ENCODE assay signal across 1 cellular context in the genomic region with DNA sequence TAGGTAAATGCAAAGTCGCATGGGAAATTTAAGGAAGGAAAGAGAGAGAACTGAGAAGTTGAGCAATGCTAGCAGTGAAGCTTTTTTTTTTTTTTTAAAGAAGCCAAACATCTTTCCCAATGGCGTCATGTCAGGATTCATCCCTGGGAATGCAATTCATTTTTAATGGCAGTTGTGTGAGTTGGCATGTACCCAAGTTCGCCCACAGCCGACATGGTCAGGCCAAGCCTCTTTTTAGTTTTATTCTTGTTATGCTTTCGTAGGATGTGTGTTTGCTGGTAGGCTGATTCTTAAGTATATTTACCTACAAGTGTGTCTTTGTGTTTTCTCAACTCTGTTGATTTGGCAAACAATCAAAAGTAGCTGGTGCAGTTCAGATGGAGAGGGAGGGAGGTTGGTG.
TF ChIP-seq lines count a peak whose summit lies in the region.

No MANE protein-coding gene starts in this region.

TF ChIP-seq in SK-N-SH treated with all-trans-retinoic acid at 6 μM for 48 hours, 23 proteins besides CTCF, POLR2A, EP300 and RAD21:
- TF ChIP-seq, protein P1, sequence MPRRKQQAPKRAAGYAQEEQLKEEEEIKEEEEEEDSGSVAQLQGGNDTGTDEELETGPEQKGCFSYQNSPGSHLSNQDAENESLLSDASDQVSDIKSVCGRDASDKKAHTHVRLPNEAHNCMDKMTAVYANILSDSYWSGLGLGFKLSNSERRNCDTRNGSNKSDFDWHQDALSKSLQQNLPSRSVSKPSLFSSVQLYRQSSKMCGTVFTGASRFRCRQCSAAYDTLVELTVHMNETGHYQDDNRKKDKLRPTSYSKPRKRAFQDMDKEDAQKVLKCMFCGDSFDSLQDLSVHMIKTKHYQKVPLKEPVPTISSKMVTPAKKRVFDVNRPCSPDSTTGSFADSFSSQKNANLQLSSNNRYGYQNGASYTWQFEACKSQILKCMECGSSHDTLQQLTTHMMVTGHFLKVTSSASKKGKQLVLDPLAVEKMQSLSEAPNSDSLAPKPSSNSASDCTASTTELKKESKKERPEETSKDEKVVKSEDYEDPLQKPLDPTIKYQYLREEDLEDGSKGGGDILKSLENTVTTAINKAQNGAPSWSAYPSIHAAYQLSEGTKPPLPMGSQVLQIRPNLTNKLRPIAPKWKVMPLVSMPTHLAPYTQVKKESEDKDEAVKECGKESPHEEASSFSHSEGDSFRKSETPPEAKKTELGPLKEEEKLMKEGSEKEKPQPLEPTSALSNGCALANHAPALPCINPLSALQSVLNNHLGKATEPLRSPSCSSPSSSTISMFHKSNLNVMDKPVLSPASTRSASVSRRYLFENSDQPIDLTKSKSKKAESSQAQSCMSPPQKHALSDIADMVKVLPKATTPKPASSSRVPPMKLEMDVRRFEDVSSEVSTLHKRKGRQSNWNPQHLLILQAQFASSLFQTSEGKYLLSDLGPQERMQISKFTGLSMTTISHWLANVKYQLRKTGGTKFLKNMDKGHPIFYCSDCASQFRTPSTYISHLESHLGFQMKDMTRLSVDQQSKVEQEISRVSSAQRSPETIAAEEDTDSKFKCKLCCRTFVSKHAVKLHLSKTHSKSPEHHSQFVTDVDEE (CRISPR knock-in tag; IDR thresholded peaks at IDR 0.05) = no peak
- TF ChIP-seq ZNF565 (CRISPR knock-in tag; conservative IDR thresholded peaks at IDR 0.05; ENCODE audit: low read depth) (no peak), BACH2 (CRISPR knock-in tag; IDR thresholded peaks at IDR 0.05; ENCODE audit: borderline replicate concordance) (no peak), SNAI2 (CRISPR knock-in tag; IDR thresholded peaks at IDR 0.05) (no peak)
TF ChIP-seq in SK-N-SH treated with all-trans-retinoic acid at 6 μM for 48 hours: peak in this region for 0.
